8 cellular contexts compared by ENCODE assay signal in genomic region chr7:114921636-114922150, GRCh38. TPM values are rescaled to one million over a fixed set of nuclear protein-coding genes. Genes with fewer than 3 reads are reported as not detected.
A peak's percentile ranks its signal among the peaks of the same experiment; 100 is the strongest.
DNase-seq lines count a peak whose midpoint lies in the region; ATAC-seq and TF ChIP-seq lines count a peak whose summit lies in the region.

Gene MDFIC (plus strand): TSS chr7:114922094. CDS start chr7:114923034, 940 bp downstream.

- H3K9me3 ChIP-seq in mammary epithelial cell (replicated peaks; ENCODE audit: insufficient read depth, low read length) = no peaks in the 10 kb centered on the region

- peak; percentile 56 for DNase-seq in Caki2 (ENCODE audit: low read depth)
- peak; percentile 37 for DNase-seq in RPMI7951 (ENCODE audit: low read depth)
- DNase-seq in mammary epithelial cell = no peak
- DNase-seq in kidney epithelial cell (ENCODE audit: low read depth) = no peak
- DNase-seq in stimulated activated CD8-positive, alpha-beta memory T cell treated with anti-CD3 and anti-CD28 coated beads, Interleukin-12 subunit alpha, Interleukin-12 subunit beta, amount 100 ng/mL, for 24 hours (ENCODE audit: extremely low read depth) = peak; percentile 1
- no peak for DNase-seq in activated gamma-delta T cell (lab: John Stamatoyannopoulos, UW)
- no peak for DNase-seq in Kasumi-1 (lab: John Stamatoyannopoulos, UW)

- H3K4me3 ChIP-seq in mammary epithelial cell (replicated peaks in 1 of 3; ENCODE audit: insufficient read depth in 1 of 3, low read depth in 2 of 3, low read length in 3 of 3) (peak within 1 kb of the TSS; percentile 64 to 97 (median 92)), kidney epithelial cell (ENCODE audit: low read depth, low read length) (peak within 1 kb of the TSS; percentile 83)

- peak within 1 kb of the TSS; percentile 77 for H3K9ac ChIP-seq in mammary epithelial cell (ENCODE audit: insufficient read depth, low read length)

- in situ Hi-C loops in Caki2 (cut with HindIII; ENCODE audit: low pct_unique_long_range_greater_than_20kb, low sequenced_read_pairs) = no loop called here
- in situ Hi-C loops in mammary epithelial cell (cut with MboI; ENCODE audit: low sequenced_read_pairs in 2 of 2) = no loop called here

- H3K4me2 ChIP-seq in mammary epithelial cell (ENCODE audit: insufficient read depth, low read depth, low read length) = peak within 1 kb of the TSS; percentile 89

- H2AFZ ChIP-seq in mammary epithelial cell (ENCODE audit: low read depth, low read length) = peak within 1 kb of the TSS; percentile 92

- H3K27me3 ChIP-seq in mammary epithelial cell (ENCODE audit: insufficient read depth, low read length) (no peaks in the 10 kb centered on the region), kidney epithelial cell (ENCODE audit: control insufficient read depth, insufficient read depth, low read length) (no peaks in the 10 kb centered on the region)

- no peaks in the 10 kb centered on the region for H3K4me1 ChIP-seq in mammary epithelial cell (ENCODE audit: insufficient read depth, low read length)

- no peak for ATAC-seq in GM18861 (IDR thresholded peaks at IDR 0.05; ENCODE audit: unreplicated experiment)

- H3K36me3 ChIP-seq in mammary epithelial cell (ENCODE audit: insufficient read depth, low read length) (no peaks in the 10 kb centered on the region), kidney epithelial cell (ENCODE audit: control insufficient read depth, insufficient read depth, low read length) (no peaks in the 10 kb centered on the region)

- H3K27ac ChIP-seq in mammary epithelial cell (ENCODE audit: insufficient read depth, low read depth, low read length) = peak within 1 kb of the TSS; percentile 72

- CTCF ChIA-PET in mammary epithelial cell (lab: Charles Lee; ENCODE audit: low non-redundant PET) = no interaction called here

- H4K20me1 ChIP-seq in mammary epithelial cell (ENCODE audit: insufficient read depth, low read length) = no peaks in the 10 kb centered on the region

- TF ChIP-seq CTCF in mammary epithelial cell (conservative IDR thresholded peaks at IDR 0.05 in 1 of 2, IDR thresholded peaks at IDR 0.05 in 1 of 2; ENCODE audit: extremely low read depth in 1 of 2, insufficient read depth in 1 of 2, low read depth in 1 of 2, low read length in 2 of 2) (no peak), kidney epithelial cell (IDR thresholded peaks at IDR 0.05; ENCODE audit: insufficient read depth, low read length, poor library complexity, severe bottlenecking) (no peak)

- no TSS peak for BruUV-seq in mammary epithelial cell (replicated peaks; lab: Mats Ljungman, UMichigan)

- dilution Hi-C loops in mammary epithelial cell (cut with HindIII; ENCODE audit: low sequenced_read_pairs) = no loop called here

- peaks cover 24% of the 10 kb centered on the region for H3K79me2 ChIP-seq in mammary epithelial cell (ENCODE audit: insufficient read depth, low read length)

- WGBS in mammary epithelial cell (ENCODE audit: low coverage, missing lambda C conversion rate) = 49% methylated on average over 9 of the region's 21 CpGs

- intact Hi-C loops in mammary epithelial cell (cut with micrococcal nuclease) = no loop called here

RNA-seq across cellular contexts. Expression of gene MDFIC, which starts in this region (rescaled TPM):
- 17.8 and 18.6 TPM in 2 replicates for total RNA-seq in Caki2 (2014; rRNA removed; shearing (Covaris generic); ENCODE audit: low replicate concordance)
- 30.8 and 38.1 TPM in 2 replicates for total RNA-seq in RPMI7951 (2014; rRNA removed; shearing (Covaris generic))
- total RNA-seq in mammary epithelial cell = 10 to 100 TPM; 18.4 to 21.0 TPM
- polyA plus RNA-seq in mammary epithelial cell = 12.5 TPM
- polyA minus RNA-seq in mammary epithelial cell = 11.4 TPM
- total RNA-seq in kidney epithelial cell = 8.3 and 9.7 TPM in 2 replicates

Comparison
In these comparisons a context has a peak if more than half of its experiments do, and no peak if none do; other contexts are left out.
1. DNase-seq: peak in Caki2 (single experiment), RPMI7951 (single experiment) and stimulated activated CD8-positive, alpha-beta memory T cell treated with anti-CD3 and anti-CD28 coated beads, Interleukin-12 subunit alpha, Interleukin-12 subunit beta, amount 100 ng/mL, for 24 hours (single experiment); none in mammary epithelial cell (single experiment), kidney epithelial cell (single experiment), activated gamma-delta T cell (single experiment) and Kasumi-1 (0 of 2).